In the genomic region with DNA sequence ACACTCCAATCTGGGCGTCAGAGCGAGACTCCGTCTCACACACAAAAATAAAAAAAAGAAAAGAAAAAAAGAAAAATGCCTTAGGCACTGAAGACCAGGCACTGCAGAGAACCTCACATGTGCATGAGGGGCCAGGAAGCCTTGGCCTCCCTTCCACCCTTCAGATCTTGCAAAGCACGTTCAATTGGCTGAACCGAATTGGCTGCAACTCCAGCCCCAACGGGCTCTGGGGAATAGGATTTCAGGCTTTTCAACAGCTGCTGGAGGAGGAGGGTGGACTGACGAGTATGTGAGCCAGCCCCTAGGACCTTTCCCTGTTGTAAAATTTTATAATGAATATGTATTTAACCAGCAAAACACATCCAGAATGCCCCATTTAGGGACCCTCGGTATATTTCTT, we compare ENCODE assay signal across 2 cellular contexts.
TF ChIP-seq lines count a peak whose summit lies in the region.

No MANE protein-coding gene starts in this region.

TF ChIP-seq in SK-N-SH, 30 proteins besides CTCF, POLR2A, EP300 and RAD21:
- TF ChIP-seq FOXM1 (IDR thresholded peaks at IDR 0.05; ENCODE audit: low read depth), result no peak
- TF ChIP-seq, protein P1, sequence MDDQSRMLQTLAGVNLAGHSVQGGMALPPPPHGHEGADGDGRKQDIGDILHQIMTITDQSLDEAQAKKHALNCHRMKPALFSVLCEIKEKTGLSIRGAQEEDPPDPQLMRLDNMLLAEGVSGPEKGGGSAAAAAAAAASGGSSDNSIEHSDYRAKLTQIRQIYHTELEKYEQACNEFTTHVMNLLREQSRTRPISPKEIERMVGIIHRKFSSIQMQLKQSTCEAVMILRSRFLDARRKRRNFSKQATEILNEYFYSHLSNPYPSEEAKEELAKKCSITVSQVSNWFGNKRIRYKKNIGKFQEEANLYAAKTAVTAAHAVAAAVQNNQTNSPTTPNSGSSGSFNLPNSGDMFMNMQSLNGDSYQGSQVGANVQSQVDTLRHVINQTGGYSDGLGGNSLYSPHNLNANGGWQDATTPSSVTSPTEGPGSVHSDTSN (IDR thresholded peaks at IDR 0.05), result no peak
- TF ChIP-seq, protein P2, sequence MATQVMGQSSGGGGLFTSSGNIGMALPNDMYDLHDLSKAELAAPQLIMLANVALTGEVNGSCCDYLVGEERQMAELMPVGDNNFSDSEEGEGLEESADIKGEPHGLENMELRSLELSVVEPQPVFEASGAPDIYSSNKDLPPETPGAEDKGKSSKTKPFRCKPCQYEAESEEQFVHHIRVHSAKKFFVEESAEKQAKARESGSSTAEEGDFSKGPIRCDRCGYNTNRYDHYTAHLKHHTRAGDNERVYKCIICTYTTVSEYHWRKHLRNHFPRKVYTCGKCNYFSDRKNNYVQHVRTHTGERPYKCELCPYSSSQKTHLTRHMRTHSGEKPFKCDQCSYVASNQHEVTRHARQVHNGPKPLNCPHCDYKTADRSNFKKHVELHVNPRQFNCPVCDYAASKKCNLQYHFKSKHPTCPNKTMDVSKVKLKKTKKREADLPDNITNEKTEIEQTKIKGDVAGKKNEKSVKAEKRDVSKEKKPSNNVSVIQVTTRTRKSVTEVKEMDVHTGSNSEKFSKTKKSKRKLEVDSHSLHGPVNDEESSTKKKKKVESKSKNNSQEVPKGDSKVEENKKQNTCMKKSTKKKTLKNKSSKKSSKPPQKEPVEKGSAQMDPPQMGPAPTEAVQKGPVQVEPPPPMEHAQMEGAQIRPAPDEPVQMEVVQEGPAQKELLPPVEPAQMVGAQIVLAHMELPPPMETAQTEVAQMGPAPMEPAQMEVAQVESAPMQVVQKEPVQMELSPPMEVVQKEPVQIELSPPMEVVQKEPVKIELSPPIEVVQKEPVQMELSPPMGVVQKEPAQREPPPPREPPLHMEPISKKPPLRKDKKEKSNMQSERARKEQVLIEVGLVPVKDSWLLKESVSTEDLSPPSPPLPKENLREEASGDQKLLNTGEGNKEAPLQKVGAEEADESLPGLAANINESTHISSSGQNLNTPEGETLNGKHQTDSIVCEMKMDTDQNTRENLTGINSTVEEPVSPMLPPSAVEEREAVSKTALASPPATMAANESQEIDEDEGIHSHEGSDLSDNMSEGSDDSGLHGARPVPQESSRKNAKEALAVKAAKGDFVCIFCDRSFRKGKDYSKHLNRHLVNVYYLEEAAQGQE (IDR thresholded peaks at IDR 0.05; ENCODE audit: low read depth, low read length), result no peak
- no peak for TF ChIP-seq SIN3A (IDR thresholded peaks at IDR 0.05; ENCODE audit: borderline replicate concordance, low read depth, low read length)
- no peak for TF ChIP-seq YY1 (IDR thresholded peaks at IDR 0.05; ENCODE audit: low read depth)
- no peak for TF ChIP-seq SMC3 (IDR thresholded peaks at IDR 0.05; ENCODE audit: low read depth, low read length)
- no peak for TF ChIP-seq RCOR1 (IDR thresholded peaks at IDR 0.05; ENCODE audit: low read length)
- no peak for TF ChIP-seq TEAD4 (IDR thresholded peaks at IDR 0.05; ENCODE audit: borderline replicate concordance, insufficient read depth)
- TF ChIP-seq FOXJ3 (CRISPR knock-in tag; IDR thresholded peaks at IDR 0.05), result no peak
- TF ChIP-seq EZH2phosphoT487 (IDR thresholded peaks at IDR 0.05; ENCODE audit: borderline replicate concordance, low read depth), result no peak
- TF ChIP-seq ELF1 (IDR thresholded peaks at IDR 0.05), result no peak
- TF ChIP-seq RFX5 (IDR thresholded peaks at IDR 0.05; ENCODE audit: low read length), result no peak
- TF ChIP-seq, protein P3, sequence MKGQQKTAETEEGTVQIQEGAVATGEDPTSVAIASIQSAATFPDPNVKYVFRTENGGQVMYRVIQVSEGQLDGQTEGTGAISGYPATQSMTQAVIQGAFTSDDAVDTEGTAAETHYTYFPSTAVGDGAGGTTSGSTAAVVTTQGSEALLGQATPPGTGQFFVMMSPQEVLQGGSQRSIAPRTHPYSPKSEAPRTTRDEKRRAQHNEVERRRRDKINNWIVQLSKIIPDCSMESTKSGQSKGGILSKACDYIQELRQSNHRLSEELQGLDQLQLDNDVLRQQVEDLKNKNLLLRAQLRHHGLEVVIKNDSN (IDR thresholded peaks at IDR 0.05; ENCODE audit: borderline replicate concordance, low read depth), result no peak
- TF ChIP-seq, protein P4, sequence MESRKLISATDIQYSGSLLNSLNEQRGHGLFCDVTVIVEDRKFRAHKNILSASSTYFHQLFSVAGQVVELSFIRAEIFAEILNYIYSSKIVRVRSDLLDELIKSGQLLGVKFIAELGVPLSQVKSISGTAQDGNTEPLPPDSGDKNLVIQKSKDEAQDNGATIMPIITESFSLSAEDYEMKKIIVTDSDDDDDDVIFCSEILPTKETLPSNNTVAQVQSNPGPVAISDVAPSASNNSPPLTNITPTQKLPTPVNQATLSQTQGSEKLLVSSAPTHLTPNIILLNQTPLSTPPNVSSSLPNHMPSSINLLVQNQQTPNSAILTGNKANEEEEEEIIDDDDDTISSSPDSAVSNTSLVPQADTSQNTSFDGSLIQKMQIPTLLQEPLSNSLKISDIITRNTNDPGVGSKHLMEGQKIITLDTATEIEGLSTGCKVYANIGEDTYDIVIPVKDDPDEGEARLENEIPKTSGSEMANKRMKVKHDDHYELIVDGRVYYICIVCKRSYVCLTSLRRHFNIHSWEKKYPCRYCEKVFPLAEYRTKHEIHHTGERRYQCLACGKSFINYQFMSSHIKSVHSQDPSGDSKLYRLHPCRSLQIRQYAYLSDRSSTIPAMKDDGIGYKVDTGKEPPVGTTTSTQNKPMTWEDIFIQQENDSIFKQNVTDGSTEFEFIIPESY (IDR thresholded peaks at IDR 0.05; ENCODE audit: borderline replicate concordance, low read depth), result no peak
- TF ChIP-seq, protein P5, sequence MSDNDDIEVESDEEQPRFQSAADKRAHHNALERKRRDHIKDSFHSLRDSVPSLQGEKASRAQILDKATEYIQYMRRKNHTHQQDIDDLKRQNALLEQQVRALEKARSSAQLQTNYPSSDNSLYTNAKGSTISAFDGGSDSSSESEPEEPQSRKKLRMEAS (IDR thresholded peaks at IDR 0.05; ENCODE audit: low read depth), result no peak
- TF ChIP-seq FOSL2 (IDR thresholded peaks at IDR 0.05; ENCODE audit: borderline replicate concordance, low read depth), result no peak
- no peak for TF ChIP-seq MEF2A (IDR thresholded peaks at IDR 0.05; ENCODE audit: borderline replicate concordance, low read depth)
- no peak for TF ChIP-seq CHD2 (IDR thresholded peaks at IDR 0.05; ENCODE audit: low read length, partially characterized antibody)

TF ChIP-seq in SK-N-SH treated with all-trans-retinoic acid at 6 μM for 48 hours, 23 proteins besides CTCF, POLR2A, EP300 and RAD21:
- no peak for TF ChIP-seq GLIS3 (CRISPR knock-in tag; IDR thresholded peaks at IDR 0.05)
- TF ChIP-seq, protein P6, sequence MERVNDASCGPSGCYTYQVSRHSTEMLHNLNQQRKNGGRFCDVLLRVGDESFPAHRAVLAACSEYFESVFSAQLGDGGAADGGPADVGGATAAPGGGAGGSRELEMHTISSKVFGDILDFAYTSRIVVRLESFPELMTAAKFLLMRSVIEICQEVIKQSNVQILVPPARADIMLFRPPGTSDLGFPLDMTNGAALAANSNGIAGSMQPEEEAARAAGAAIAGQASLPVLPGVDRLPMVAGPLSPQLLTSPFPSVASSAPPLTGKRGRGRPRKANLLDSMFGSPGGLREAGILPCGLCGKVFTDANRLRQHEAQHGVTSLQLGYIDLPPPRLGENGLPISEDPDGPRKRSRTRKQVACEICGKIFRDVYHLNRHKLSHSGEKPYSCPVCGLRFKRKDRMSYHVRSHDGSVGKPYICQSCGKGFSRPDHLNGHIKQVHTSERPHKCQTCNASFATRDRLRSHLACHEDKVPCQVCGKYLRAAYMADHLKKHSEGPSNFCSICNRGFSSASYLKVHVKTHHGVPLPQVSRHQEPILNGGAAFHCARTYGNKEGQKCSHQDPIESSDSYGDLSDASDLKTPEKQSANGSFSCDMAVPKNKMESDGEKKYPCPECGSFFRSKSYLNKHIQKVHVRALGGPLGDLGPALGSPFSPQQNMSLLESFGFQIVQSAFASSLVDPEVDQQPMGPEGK (CRISPR knock-in tag; IDR thresholded peaks at IDR 0.05; ENCODE audit: borderline replicate concordance), result no peak
- TF ChIP-seq, protein P7, sequence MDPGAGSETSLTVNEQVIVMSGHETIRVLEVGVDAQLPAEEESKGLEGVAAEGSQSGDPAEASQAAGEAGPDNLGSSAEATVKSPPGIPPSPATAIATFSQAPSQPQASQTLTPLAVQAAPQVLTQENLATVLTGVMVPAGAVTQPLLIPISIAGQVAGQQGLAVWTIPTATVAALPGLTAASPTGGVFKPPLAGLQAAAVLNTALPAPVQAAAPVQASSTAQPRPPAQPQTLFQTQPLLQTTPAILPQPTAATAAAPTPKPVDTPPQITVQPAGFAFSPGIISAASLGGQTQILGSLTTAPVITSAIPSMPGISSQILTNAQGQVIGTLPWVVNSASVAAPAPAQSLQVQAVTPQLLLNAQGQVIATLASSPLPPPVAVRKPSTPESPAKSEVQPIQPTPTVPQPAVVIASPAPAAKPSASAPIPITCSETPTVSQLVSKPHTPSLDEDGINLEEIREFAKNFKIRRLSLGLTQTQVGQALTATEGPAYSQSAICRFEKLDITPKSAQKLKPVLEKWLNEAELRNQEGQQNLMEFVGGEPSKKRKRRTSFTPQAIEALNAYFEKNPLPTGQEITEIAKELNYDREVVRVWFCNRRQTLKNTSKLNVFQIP (CRISPR knock-in tag; IDR thresholded peaks at IDR 0.05; ENCODE audit: borderline replicate concordance, low read depth), result no peak
- TF ChIP-seq SNAI2 (CRISPR knock-in tag; IDR thresholded peaks at IDR 0.05), result no peak
- no peak for TF ChIP-seq CSDC2 (CRISPR knock-in tag; IDR thresholded peaks at IDR 0.05)
- TF ChIP-seq TOX (CRISPR knock-in tag; IDR thresholded peaks at IDR 0.05; ENCODE audit: borderline replicate concordance), result no peak
- no peak for TF ChIP-seq ESRRG (CRISPR knock-in tag; IDR thresholded peaks at IDR 0.05)
